In the genomic region with DNA sequence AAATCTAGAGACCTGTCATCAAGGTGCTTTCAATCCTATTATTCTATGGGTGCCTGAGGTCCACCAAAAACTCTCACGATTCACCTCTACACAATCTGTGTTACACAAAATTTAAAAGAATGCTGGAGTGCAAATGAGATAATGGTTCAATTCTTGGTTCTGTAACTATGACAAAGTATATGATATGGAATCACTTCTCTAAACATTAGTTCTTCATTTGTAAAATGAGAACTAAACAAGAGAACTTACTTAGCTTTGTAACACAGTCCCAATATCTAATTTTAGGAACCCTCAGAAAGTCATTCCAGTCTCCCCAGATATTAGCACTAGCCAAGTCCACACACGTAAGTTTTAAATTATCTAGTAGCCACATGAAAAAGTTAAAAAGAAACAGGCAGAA, we compare ENCODE assay signal across 18 cellular contexts.
"Had no signal": no experiment of that assay in that cellular context is flagged by ENCODE, and none has a peak within 500 bp of the region (broad histone marks: within the 10 kb centered on the region; RNA-seq: fewer than 3 reads in every experiment).

No MANE protein-coding gene starts in this region.

- ATAC-seq: activated CD4-positive, CD25-positive, alpha-beta regulatory T cell treated with anti-CD3 and anti-CD28 coated beads, Interleukin-2, amount 50 U/mL, for 24 hours; activated naive CD4-positive, alpha-beta T cell treated with anti-CD3 and anti-CD28 coated beads, Interleukin-2, amount 50 U/mL, for 72 hours; left cardiac atrium; mucosa of descending colon had no signal

- DNase-seq: activated CD4-positive, alpha-beta T cell treated with anti-CD3 and anti-CD28 coated beads, Interleukin-2, amount 50 U/mL, for 1 hour; activated gamma-delta T cell treated with Interleukin-2 at 50 U/mL for 16 hours; activated T-cell treated with anti-CD3 and anti-CD28 coated beads, Interleukin-2, amount 50 U/mL, for 1 hour; aorta; caudate nucleus; effector CD4-positive, alpha-beta T cell; heart left ventricle; islet precursor cell; left cardiac atrium; mesenchymal stem cell; mucosa of descending colon; retina; stimulated activated CD4-positive, alpha-beta T cell treated with anti-CD3 and anti-CD28 coated beads, Interleukin-2, amount 100 ng/mL, for 48 hours; stimulated activated CD8-positive, alpha-beta memory T cell treated with anti-CD3 and anti-CD28 coated beads, Interleukin-4, amount 100 ng/mL, for 48 hours; stimulated activated naive B cell treated with anti-CD40 and anti-IgM and Interleukin-4, amounts not matched to agents 10 μg/mL and 1 μg/mL and 100 μg/mL, for 72 hours had no signal

- FAIRE-seq: endometrium had no signal
